37 cellular contexts compared by ENCODE assay signal in the genomic region with DNA sequence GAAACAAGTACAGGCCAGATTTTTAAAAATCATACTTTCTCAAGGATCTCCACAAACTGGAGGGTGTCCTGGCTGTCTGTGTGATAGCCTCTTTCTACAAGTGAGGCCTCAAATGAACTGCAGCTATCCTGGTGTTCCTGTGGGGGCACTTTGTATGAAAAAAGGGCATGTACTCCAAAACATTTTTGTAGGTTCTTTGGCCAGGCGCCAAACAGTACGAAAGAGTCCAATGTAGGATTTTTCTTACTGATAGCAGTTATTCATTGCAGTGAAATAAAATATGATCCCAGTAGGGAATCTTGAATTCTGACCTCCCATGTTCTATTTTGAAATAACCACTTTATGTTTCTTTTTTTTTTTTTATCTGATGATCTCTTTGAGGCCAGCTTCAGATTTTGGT.
"Had no signal": no experiment of that assay in that cellular context is flagged by ENCODE, and none has a peak within 500 bp of the region (broad histone marks: within the 10 kb centered on the region; RNA-seq: fewer than 3 reads in every experiment).

No MANE protein-coding gene starts in this region.

- H3K27ac Mint-ChIP-seq: activated CD4-positive, alpha-beta memory T cell treated with anti-CD3 and anti-CD28 coated beads, Interleukin-2, amount 10 ng/mL, durations not matched to agents 7 days and 5 days; activated CD4-positive, alpha-beta T cell treated with anti-CD3 and anti-CD28 coated beads for 36 hours; activated CD4-positive, alpha-beta T cell treated with anti-CD3 and anti-CD28 coated beads, Interleukin-2, amount 10 ng/mL, durations not matched to agents 7 days and 5 days; activated CD8-positive, alpha-beta memory T cell treated with anti-CD3 and anti-CD28 coated beads, Interleukin-2, amount 10 ng/mL, durations not matched to agents 7 days and 5 days; activated CD8-positive, alpha-beta T cell treated with anti-CD3 and anti-CD28 coated beads, Interleukin-2, amount 10 ng/mL, durations not matched to agents 7 days and 5 days; activated naive CD4-positive, alpha-beta T cell treated with anti-CD3 and anti-CD28 coated beads for 36 hours; activated naive CD8-positive, alpha-beta T cell; activated naive CD8-positive, alpha-beta T cell treated with anti-CD3 and anti-CD28 coated beads, Interleukin-2, amount 10 ng/mL, durations not matched to agents 7 days and 5 days; activated naive CD8-positive, alpha-beta T cell treated with anti-CD3 and anti-CD28 coated beads, Interleukin-2, amount 50 U/mL, for 24 hours; activated T-cell treated with anti-CD3 and anti-CD28 coated beads, Interleukin-2, amount 50 U/mL, for 72 hours; activated T-helper 1 cell treated with anti-CD3 and anti-CD28 coated beads, Interleukin-12 subunit alpha, Interleukin-12 subunit beta, Interleukin-2, Interleukin-4 antibody, amounts not matched to agents 30 ng/mL and 10 ng/mL and 1 ng/mL, durations not matched to agents 14 hours and 24 hours and 36 hours; activated T-helper 17 cell treated with anti-CD3 and anti-CD28 coated beads, Interleukin-2, amount 50 U/mL, for 72 hours; brain; T-helper 1 cell treated with Interleukin-12 subunit alpha and Interleukin-12 subunit beta and Interleukin-4 antibody, amounts not matched to agents 30 μg/mL and 1 μg/mL, for 36 hours; T-helper 2 cell treated with Interferon-gamma antibody and Interleukin-4, amounts not matched to agents 5 μg/mL and 100 μg/mL, for 36 hours; WTC11 had no signal

- H3K27ac ChIP-seq: ascending aorta, breast epithelium, WERI-Rb-1 had no signal

- H3K27me3 Mint-ChIP-seq: activated CD4-positive, alpha-beta memory T cell treated with anti-CD3 and anti-CD28 coated beads, Interleukin-2, amount 10 ng/mL, durations not matched to agents 7 days and 5 days; activated CD4-positive, alpha-beta T cell treated with anti-CD3 and anti-CD28 coated beads for 36 hours; activated CD4-positive, alpha-beta T cell treated with anti-CD3 and anti-CD28 coated beads, Interleukin-2, amount 10 ng/mL, durations not matched to agents 7 days and 5 days; activated CD8-positive, alpha-beta memory T cell treated with anti-CD3 and anti-CD28 coated beads, Interleukin-2, amount 10 ng/mL, durations not matched to agents 7 days and 5 days; activated naive CD8-positive, alpha-beta T cell; activated naive CD8-positive, alpha-beta T cell treated with anti-CD3 and anti-CD28 coated beads, Interleukin-2, amount 10 ng/mL, durations not matched to agents 7 days and 5 days; activated naive CD8-positive, alpha-beta T cell treated with anti-CD3 and anti-CD28 coated beads, Interleukin-2, amount 50 U/mL, for 24 hours; activated T-helper 17 cell treated with anti-CD3 and anti-CD28 coated beads, Interleukin-2, amount 50 U/mL, for 72 hours; brain had no signal

- ATAC-seq: activated CD4-positive, alpha-beta T cell treated with anti-CD3 and anti-CD28 coated beads for 36 hours; activated CD4-positive, CD25-positive, alpha-beta regulatory T cell treated with anti-CD3 and anti-CD28 coated beads, Interleukin-2, amount 50 U/mL, for 24 hours; activated CD8-positive, alpha-beta memory T cell treated with anti-CD3 and anti-CD28 coated beads, Interleukin-2, amount 10 ng/mL, durations not matched to agents 7 days and 5 days; activated CD8-positive, alpha-beta T cell treated with anti-CD3 and anti-CD28 coated beads, Interleukin-2, amount 10 ng/mL, durations not matched to agents 7 days and 5 days; activated naive CD8-positive, alpha-beta T cell treated with anti-CD3 and anti-CD28 coated beads, Interleukin-2, amount 50 U/mL, for 24 hours; activated T-cell treated with anti-CD3 and anti-CD28 coated beads, Interleukin-2, amount 50 U/mL, for 4 hours; activated T-cell treated with anti-CD3 and anti-CD28 coated beads, Interleukin-2, amount 50 U/mL, for 72 hours; activated T-helper 17 cell treated with anti-CD3 and anti-CD28 coated beads, Interleukin-2, amount 50 U/mL, for 72 hours; WTC11 had no signal

- H3K4me3 Mint-ChIP-seq: activated CD4-positive, alpha-beta memory T cell treated with anti-CD3 and anti-CD28 coated beads, Interleukin-2, amount 10 ng/mL, durations not matched to agents 7 days and 5 days; activated CD4-positive, alpha-beta T cell treated with anti-CD3 and anti-CD28 coated beads for 36 hours; activated CD4-positive, alpha-beta T cell treated with anti-CD3 and anti-CD28 coated beads, Interleukin-2, amount 10 ng/mL, durations not matched to agents 7 days and 5 days; activated CD8-positive, alpha-beta memory T cell treated with anti-CD3 and anti-CD28 coated beads, Interleukin-2, amount 10 ng/mL, durations not matched to agents 7 days and 5 days; activated CD8-positive, alpha-beta T cell treated with anti-CD3 and anti-CD28 coated beads, Interleukin-2, amount 10 ng/mL, durations not matched to agents 7 days and 5 days; activated naive CD4-positive, alpha-beta T cell treated with anti-CD3 and anti-CD28 coated beads for 36 hours; activated naive CD8-positive, alpha-beta T cell; activated naive CD8-positive, alpha-beta T cell treated with anti-CD3 and anti-CD28 coated beads, Interleukin-2, amount 10 ng/mL, durations not matched to agents 7 days and 5 days; activated naive CD8-positive, alpha-beta T cell treated with anti-CD3 and anti-CD28 coated beads, Interleukin-2, amount 50 U/mL, for 24 hours; activated T-cell treated with anti-CD3 and anti-CD28 coated beads, Interleukin-2, amount 50 U/mL, for 4 hours; activated T-cell treated with anti-CD3 and anti-CD28 coated beads, Interleukin-2, amount 50 U/mL, for 72 hours; activated T-helper 1 cell treated with anti-CD3 and anti-CD28 coated beads, Interleukin-12 subunit alpha, Interleukin-12 subunit beta, Interleukin-2, Interleukin-4 antibody, amounts not matched to agents 30 ng/mL and 10 ng/mL and 1 ng/mL, durations not matched to agents 14 hours and 24 hours and 36 hours; activated T-helper 17 cell treated with anti-CD3 and anti-CD28 coated beads, Interleukin-2, amount 50 U/mL, for 72 hours; brain; T-helper 1 cell treated with Interleukin-12 subunit alpha and Interleukin-12 subunit beta and Interleukin-4 antibody, amounts not matched to agents 30 μg/mL and 1 μg/mL, for 36 hours; T-helper 2 cell treated with Interferon-gamma antibody and Interleukin-4, amounts not matched to agents 5 μg/mL and 100 μg/mL, for 36 hours; WTC11 had no signal

- H3K36me3 Mint-ChIP-seq: activated CD8-positive, alpha-beta memory T cell treated with anti-CD3 and anti-CD28 coated beads, Interleukin-2, amount 10 ng/mL, durations not matched to agents 7 days and 5 days; activated naive CD8-positive, alpha-beta T cell; activated naive CD8-positive, alpha-beta T cell treated with anti-CD3 and anti-CD28 coated beads, Interleukin-2, amount 10 ng/mL, durations not matched to agents 7 days and 5 days had no signal

- H3K9me3 Mint-ChIP-seq: activated T-helper 1 cell treated with anti-CD3 and anti-CD28 coated beads, Interleukin-12 subunit alpha, Interleukin-12 subunit beta, Interleukin-2, Interleukin-4 antibody, amounts not matched to agents 30 ng/mL and 10 ng/mL and 1 ng/mL, durations not matched to agents 14 hours and 24 hours and 36 hours had no signal

- DNase-seq: activated CD4-positive, alpha-beta memory T cell treated with anti-CD3 and anti-CD28 coated beads, Interleukin-2, amount 10 ng/mL, durations not matched to agents 7 days and 5 days; activated CD4-positive, alpha-beta T cell treated with anti-CD3 and anti-CD28 coated beads for 1 hour; activated CD4-positive, alpha-beta T cell treated with anti-CD3 and anti-CD28 coated beads for 36 hours; activated CD4-positive, alpha-beta T cell treated with anti-CD3 and anti-CD28 coated beads for 48 hours; activated CD4-positive, alpha-beta T cell treated with anti-CD3 and anti-CD28 coated beads, Interleukin-2, amount 10 ng/mL, durations not matched to agents 7 days and 5 days; activated CD4-positive, alpha-beta T cell treated with anti-CD3 and anti-CD28 coated beads, Interleukin-2, amount 50 U/mL, for 48 hours; activated CD4-positive, CD25-positive, alpha-beta regulatory T cell; activated CD8-positive, alpha-beta memory T cell treated with anti-CD3 and anti-CD28 coated beads for 24 hours; activated CD8-positive, alpha-beta memory T cell treated with anti-CD3 and anti-CD28 coated beads, Interleukin-2, amount 10 ng/mL, durations not matched to agents 7 days and 5 days; activated CD8-positive, alpha-beta memory T cell treated with anti-CD3 and anti-CD28 coated beads, Interleukin-2, amount 50 U/mL, for 48 hours; activated CD8-positive, alpha-beta T cell treated with anti-CD3 and anti-CD28 coated beads, Interleukin-2, amount 10 ng/mL, durations not matched to agents 7 days and 5 days; activated effector memory CD4-positive, alpha-beta T cell treated with anti-CD3 and anti-CD28 coated beads, Interleukin-2, amount 50 U/mL, for 16 hours; activated gamma-delta T cell treated with Interleukin-2 at 50 U/mL for 16 hours; activated naive CD4-positive, alpha-beta T cell; activated naive CD4-positive, alpha-beta T cell treated with anti-CD3 and anti-CD28 coated beads for 36 hours; activated naive CD4-positive, alpha-beta T cell treated with anti-CD3 and anti-CD28 coated beads, Interleukin-2, amount 50 U/mL, for 16 hours; activated naive CD8-positive, alpha-beta T cell treated with anti-CD3 and anti-CD28 coated beads, Interleukin-2, amount 10 ng/mL, durations not matched to agents 7 days and 5 days; activated naive CD8-positive, alpha-beta T cell treated with anti-CD3 and anti-CD28 coated beads, Interleukin-2, amount 50 U/mL, for 24 hours; activated T-cell treated with anti-CD3 and anti-CD28 coated beads, Interleukin-2, amount 50 U/mL, for 4 hours; activated T-cell treated with anti-CD3 and anti-CD28 coated beads, Interleukin-2, amount 50 U/mL, for 72 hours; amygdala; anterior cingulate cortex; central memory CD4-positive, alpha-beta T cell; T-helper 1 cell; T-helper 2 cell; T-helper 9 cell; WERI-Rb-1 had no signal

- H3K4me1 Mint-ChIP-seq: activated CD4-positive, alpha-beta memory T cell treated with anti-CD3 and anti-CD28 coated beads, Interleukin-2, amount 10 ng/mL, durations not matched to agents 7 days and 5 days; activated CD4-positive, alpha-beta T cell treated with anti-CD3 and anti-CD28 coated beads for 36 hours; activated CD4-positive, alpha-beta T cell treated with anti-CD3 and anti-CD28 coated beads, Interleukin-2, amount 10 ng/mL, durations not matched to agents 7 days and 5 days; activated CD8-positive, alpha-beta memory T cell treated with anti-CD3 and anti-CD28 coated beads, Interleukin-2, amount 10 ng/mL, durations not matched to agents 7 days and 5 days; activated naive CD8-positive, alpha-beta T cell treated with anti-CD3 and anti-CD28 coated beads, Interleukin-2, amount 10 ng/mL, durations not matched to agents 7 days and 5 days; activated naive CD8-positive, alpha-beta T cell treated with anti-CD3 and anti-CD28 coated beads, Interleukin-2, amount 50 U/mL, for 24 hours; activated T-helper 17 cell treated with anti-CD3 and anti-CD28 coated beads, Interleukin-2, amount 50 U/mL, for 72 hours had no signal
